In the genomic region with DNA sequence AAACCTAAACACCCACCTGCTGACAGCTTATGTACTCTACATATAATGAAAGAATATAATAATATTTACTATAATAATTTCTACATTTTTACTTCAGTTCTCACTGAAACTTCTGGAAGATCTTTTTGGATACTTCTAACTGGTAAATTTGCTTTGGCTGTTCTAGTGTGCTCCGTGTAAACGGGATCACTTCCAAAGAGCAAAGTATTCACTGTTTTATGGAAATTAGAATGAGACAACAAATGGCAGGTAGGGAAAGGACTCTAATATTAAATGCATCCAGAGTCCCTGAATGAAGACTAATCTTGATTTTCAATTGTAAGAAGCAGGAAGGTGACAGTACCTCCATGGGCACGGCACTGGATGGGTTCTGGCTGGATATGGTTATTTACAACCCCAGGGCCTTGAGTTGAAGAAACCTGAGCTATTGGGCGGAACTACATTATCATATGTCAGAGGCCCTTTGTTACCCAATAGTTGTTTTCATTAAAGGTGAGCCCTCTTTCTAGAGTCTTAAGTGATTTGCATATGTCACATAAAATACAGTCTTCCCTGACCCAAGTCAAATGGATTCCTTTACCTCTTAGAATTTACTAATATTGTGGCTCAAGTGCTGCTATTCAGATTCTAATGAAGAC, we compare ENCODE assay signal across 1 cellular context.
A peak's percentile ranks its signal among the peaks of the same experiment; 100 is the strongest.
TF ChIP-seq lines count a peak whose summit lies in the region.

No MANE protein-coding gene starts in this region.

TF ChIP-seq in HepG2, 621 proteins besides CTCF, POLR2A, EP300 and RAD21:
- no peak for TF ChIP-seq ZNF652 (CRISPR knock-in tag; IDR thresholded peaks at IDR 0.05; ENCODE audit: borderline replicate concordance, low read depth)
- peak; percentile 19; the same call in 1 of the 2 replicates for TF ChIP-seq RBFOX2 (IDR thresholded peaks at IDR 0.05; ENCODE audit: low read depth, low read length)
